In genomic region chr14:72165151-72165715, GRCh38 we compare ENCODE assay signal across 20 cellular contexts.
DNase-seq lines count a peak whose midpoint lies in the region; ATAC-seq, FAIRE-seq and TF ChIP-seq lines count a peak whose summit lies in the region.
"Had no signal": no experiment of that assay in that cellular context is flagged by ENCODE, and none has a peak within 500 bp of the region (broad histone marks: within the 10 kb centered on the region; RNA-seq: fewer than 3 reads in every experiment).

No MANE protein-coding gene starts in this region.

- DNase-seq in GM23338 (ENCODE audit: low spot score) (no peak), MV-4-11 (lab: John Stamatoyannopoulos, UW) (peak; percentile 1), coronary artery (ENCODE audit: low spot score) (no peak), urothelium cell line (ENCODE audit: low spot score) (no peak), Karpas-422 (no peak)
- no peak for DNase-seq in activated effector memory CD4-positive, alpha-beta T cell treated with Interleukin-2 at 50 U/mL for 16 hours
- DNase-seq: AML-193; Caco-2; CD4-positive, alpha-beta T cell; GM23248; NCI-H1417 treated with DMSO at 0.1 percent for 48 hours; NCI-H1930; NCI-H226; NCI-H524 treated with DMSO at 0.1 percent for 48 hours; Peyer's patch; T-helper 17 cell had no signal

- no peak overlapping the region for H3K9ac ChIP-seq in Karpas-422 (ENCODE audit: low read length)
- H3K9ac ChIP-seq: GM23248 had no signal

- peaks cover 2% of the 10 kb centered on the region for H3K27me3 Mint-ChIP-seq in GM23338 (ENCODE audit: insufficient read depth, low read depth, poor library complexity)

- H4K20me1 ChIP-seq in GM23338 (replicated peaks; ENCODE audit: insufficient read depth): no peaks in the 10 kb centered on the region
- H4K20me1 ChIP-seq in Karpas-422 (ENCODE audit: insufficient read depth, low read depth, low read length): no peaks in the 10 kb centered on the region

- H3K4me3 Mint-ChIP-seq in GM23338: no peak overlapping the region
- H3K4me3 Mint-ChIP-seq: CD4-positive, alpha-beta T cell; IgD-negative memory B cell; T-helper 17 cell had no signal

- H3K27ac Mint-ChIP-seq in GM23338: no peak overlapping the region
- H3K27ac Mint-ChIP-seq: CD4-positive, alpha-beta T cell; IgD-negative memory B cell; T-helper 17 cell had no signal

- H3K9me3 ChIP-seq in Karpas-422 (ENCODE audit: low read length): no peaks in the 10 kb centered on the region
- H3K9me3 ChIP-seq: Caco-2, Peyer's patch, SJSA1 had no signal

- TF ChIP-seq CTCF in GM23338 (conservative IDR thresholded peaks at IDR 0.05; ENCODE audit: low read depth in 2 of 2) (no peak), coronary artery (IDR thresholded peaks at IDR 0.05) (no peak)

- no peaks in the 10 kb centered on the region for H3F3A ChIP-seq in GM23338 (replicated peaks; ENCODE audit: low read depth)

- peak overlapping the region; percentile 56; the same call in 1 of the 2 replicates for H2AFZ ChIP-seq in GM23338
- H2AFZ ChIP-seq in Karpas-422 (ENCODE audit: low read length): no peak overlapping the region
- H2AFZ ChIP-seq: GM23248 had no signal

- H3K9me2 ChIP-seq in GM23338 (ENCODE audit: insufficient read depth) (peaks cover 11% of the 10 kb centered on the region; the same call in 1 of the 2 replicates), Karpas-422 (replicated peaks; ENCODE audit: insufficient read depth, low read length) (no peaks in the 10 kb centered on the region)

- H3K27me3 ChIP-seq in GM23338 (ENCODE audit: insufficient read depth): no peaks in the 10 kb centered on the region
- no peaks in the 10 kb centered on the region; the same call in 1 of the 2 replicates for H3K27me3 ChIP-seq in Karpas-422 (ENCODE audit: low read length)
- H3K27me3 ChIP-seq: Peyer's patch, SJSA1 had no signal

- H3K4me1 ChIP-seq in GM23338 (ENCODE audit: insufficient read depth): peaks cover 11% of the 10 kb centered on the region
- H3K4me1 ChIP-seq in Karpas-422 (ENCODE audit: low read length): no peaks in the 10 kb centered on the region
- H3K4me1 ChIP-seq: Caco-2, Peyer's patch, SJSA1 had no signal

- peaks cover 9% of the 10 kb centered on the region for H3K9me3 Mint-ChIP-seq in GM23338

- no peaks in the 10 kb centered on the region for H3K36me3 ChIP-seq in GM23338 (ENCODE audit: insufficient read depth)
- no peaks in the 10 kb centered on the region for H3K36me3 ChIP-seq in Karpas-422 (ENCODE audit: insufficient read depth, low read length)
- H3K36me3 ChIP-seq: Peyer's patch, SJSA1 had no signal

- H3K4me3 ChIP-seq in GM23338: no peak overlapping the region
- peak overlapping the region; percentile 8 for H3K4me3 ChIP-seq in coronary artery
- H3K4me3 ChIP-seq in Karpas-422 (ENCODE audit: low read length): no peak overlapping the region
- H3K4me3 ChIP-seq: GM23248, Peyer's patch, SJSA1 had no signal

- peak; percentile 80 for FAIRE-seq in urothelium cell line (lab: Jason Lieb, UNC)

- ATAC-seq in GM23338: no peak
- ATAC-seq in GM19023 (IDR thresholded peaks at IDR 0.05; ENCODE audit: unreplicated experiment): no peak
- ATAC-seq: T-helper 17 cell had no signal

- H3K4me1 Mint-ChIP-seq in GM23338: peaks cover 12% of the 10 kb centered on the region

- H3K4me2 ChIP-seq in GM23338: no peak overlapping the region
- no peak overlapping the region for H3K4me2 ChIP-seq in Karpas-422 (ENCODE audit: low read depth, low read length, poor library complexity, severe bottlenecking)

- H3K79me2 ChIP-seq in GM23338 (replicated peaks; ENCODE audit: insufficient read depth) (no peaks in the 10 kb centered on the region), Karpas-422 (ENCODE audit: low read length) (no peaks in the 10 kb centered on the region)

- H3K36me3 Mint-ChIP-seq in GM23338 (ENCODE audit: low read depth): no peaks in the 10 kb centered on the region; the same call in 2 of the 3 replicates
- H3K36me3 Mint-ChIP-seq: IgD-negative memory B cell had no signal

- H3K27ac ChIP-seq in GM23338 (ENCODE audit: low read depth): no peak overlapping the region
- H3K27ac ChIP-seq in coronary artery: no peak overlapping the region
- no peak overlapping the region for H3K27ac ChIP-seq in Karpas-422 (ENCODE audit: low read length)
- H3K27ac ChIP-seq: GM23248, HL-60, Peyer's patch, SJSA1 had no signal

TF ChIP-seq in GM23338, 12 proteins besides CTCF, POLR2A, EP300 and RAD21 (continues in another document):
- TF ChIP-seq CREB1 (CRISPR knock-in tag; IDR thresholded peaks at IDR 0.05; ENCODE audit: low read depth) (no peak), POLR2AphosphoS5 (IDR thresholded peaks at IDR 0.05; ENCODE audit: low read depth) (no peak), EZH2 (IDR thresholded peaks at IDR 0.05; ENCODE audit: low read depth, unreplicated experiment) (no peak), REST (IDR thresholded peaks at IDR 0.05; ENCODE audit: unreplicated experiment) (no peak), NANOG (IDR thresholded peaks at IDR 0.05; ENCODE audit: borderline replicate concordance) (no peak), ZNF331 (CRISPR knock-in tag; IDR thresholded peaks at IDR 0.05; ENCODE audit: low read depth) (no peak), STAT1 (IDR thresholded peaks at IDR 0.05; ENCODE audit: unreplicated experiment) (no peak), ETS1 (IDR thresholded peaks at IDR 0.05) (no peak), JUNB (IDR thresholded peaks at IDR 0.05; ENCODE audit: unreplicated experiment) (no peak), ZNF114 (CRISPR knock-in tag; IDR thresholded peaks at IDR 0.05) (no peak)
